11 cellular contexts compared by ENCODE assay signal in the genomic region with DNA sequence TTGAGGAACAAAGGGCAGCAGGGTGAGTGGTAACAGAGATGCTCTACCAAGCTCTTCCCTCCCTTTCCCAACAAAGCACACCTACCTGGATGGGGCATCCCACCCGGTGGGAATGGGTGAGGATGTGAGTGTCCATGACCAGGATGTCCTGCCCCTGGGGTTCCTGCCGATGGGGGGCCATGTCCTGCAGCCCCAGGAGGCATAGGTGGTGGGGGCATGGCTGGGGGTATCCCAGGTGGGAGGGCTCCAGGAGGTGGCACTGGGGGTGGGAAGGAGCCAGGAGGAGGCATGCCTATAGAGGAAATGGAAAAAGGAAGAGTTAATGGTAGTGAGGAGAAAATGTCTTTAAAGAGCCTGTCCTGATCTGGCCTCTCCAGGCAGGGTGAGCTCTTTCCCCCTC. TPM values are rescaled to one million over a fixed set of nuclear protein-coding genes. Genes with fewer than 3 reads are reported as not detected.
DNase-seq lines count a peak whose midpoint lies in the region; ATAC-seq and TF ChIP-seq lines count a peak whose summit lies in the region.
"Had no signal": no experiment of that assay in that cellular context is flagged by ENCODE, and none has a peak within 500 bp of the region (broad histone marks: within the 10 kb centered on the region; RNA-seq: fewer than 3 reads in every experiment).

No MANE protein-coding gene starts in this region.

- H3K4me3 ChIP-seq in CD8-positive, alpha-beta T cell (ENCODE audit: low read depth, low read length): no peak overlapping the region
- peak overlapping the region; percentile 96; the same call in 1 of the 2 replicates for H3K4me3 ChIP-seq in HUES6 (ENCODE audit: low read depth, low read length)
- no peak overlapping the region for H3K4me3 ChIP-seq in gastrocnemius medialis

- in situ Hi-C loops in gastrocnemius medialis (cut with MboI; ENCODE audit: low sequenced_read_pairs in 4 of 4): no loop called here

- no peak overlapping the region for H3K27ac ChIP-seq in CD8-positive, alpha-beta T cell (ENCODE audit: low read depth, low read length)
- no peak overlapping the region for H3K27ac ChIP-seq in HUES6 (ENCODE audit: low read depth, low read length)
- no peak overlapping the region for H3K27ac ChIP-seq in gastrocnemius medialis

- TF ChIP-seq CTCF in CD8-positive, alpha-beta T cell (IDR thresholded peaks at IDR 0.05): no peak
- TF ChIP-seq CTCF in gastrocnemius medialis (IDR thresholded peaks at IDR 0.05 in 4 of 5, conservative IDR thresholded peaks at IDR 0.05 in 1 of 5): no peak

- H3K36me3 Mint-ChIP-seq in CD8-positive, alpha-beta T cell: peaks cover 56% of the 10 kb centered on the region
- H3K36me3 Mint-ChIP-seq in activated naive CD8-positive, alpha-beta T cell treated with anti-CD3 and anti-CD28 coated beads, Interleukin-2, amount 50 U/mL, for 24 hours (ENCODE audit: low read depth): peaks cover 54% of the 10 kb centered on the region
- H3K36me3 Mint-ChIP-seq in natural killer cell treated with Interleukin-12 subunit alpha and Interleukin-12 subunit beta and Interleukin-15 and Interleukin-18, amount 100 ng/mL, for 72 hours: peaks cover 40% of the 10 kb centered on the region

- no peaks in the 10 kb centered on the region for H3K27me3 ChIP-seq in CD8-positive, alpha-beta T cell (ENCODE audit: insufficient read depth, low read length)
- H3K27me3 ChIP-seq in HUES6 (ENCODE audit: control insufficient read depth, insufficient read depth, low read length) (no peaks in the 10 kb centered on the region), gastrocnemius medialis (no peaks in the 10 kb centered on the region)

- DNase-seq in CD8-positive, alpha-beta T cell: no peak
- DNase-seq in activated naive CD8-positive, alpha-beta T cell treated with anti-CD3 and anti-CD28 coated beads, Interleukin-2, amount 50 U/mL, for 24 hours: no peak
- DNase-seq in natural killer cell treated with Interleukin-12 subunit alpha and Interleukin-12 subunit beta and Interleukin-15 and Interleukin-18, amount 100 ng/mL, for 72 hours (ENCODE audit: low spot score): peak; percentile 56
- DNase-seq in gastrocnemius medialis: no peak
- DNase-seq in NAMALWA (ENCODE audit: low spot score): no peak
- DNase-seq: NCI-H1436 treated with DMSO at 0.1 percent for 48 hours, NCI-H69, SIG-M5 had no signal

- no peak overlapping the region for H3K9ac ChIP-seq in HUES6 (ENCODE audit: low read length)

- CTCF ChIA-PET in CD8-positive, alpha-beta T cell (lab: Charles Lee): interaction anchor here (1.6 kb wide), 1 partner anchor 9 kb away, joined by 4 read pairs; no protein-coding TSS in a partner anchor

- intact Hi-C loops in CD8-positive, alpha-beta T cell (cut with DNase I, micrococcal nuclease): loop anchor here in 1 of 2 experiments (5.0 kb wide), 1 partner anchor 437 kb away; a partner anchor contains a TSS
- intact Hi-C loops in gastrocnemius medialis (cut with DNase I; ENCODE audit: low total_unique reads): no loop called here

- no peaks in the 10 kb centered on the region for H3K9me3 Mint-ChIP-seq in CD8-positive, alpha-beta T cell
- H3K9me3 Mint-ChIP-seq in activated naive CD8-positive, alpha-beta T cell treated with anti-CD3 and anti-CD28 coated beads, Interleukin-2, amount 50 U/mL, for 24 hours: no peaks in the 10 kb centered on the region
- H3K9me3 Mint-ChIP-seq in natural killer cell treated with Interleukin-12 subunit alpha and Interleukin-12 subunit beta and Interleukin-15 and Interleukin-18, amount 100 ng/mL, for 72 hours: no peaks in the 10 kb centered on the region

- peaks cover 34% of the 10 kb centered on the region for H3K4me1 ChIP-seq in CD8-positive, alpha-beta T cell (ENCODE audit: insufficient read depth, low read length)
- H3K4me1 ChIP-seq in HUES6 (ENCODE audit: control insufficient read depth, insufficient read depth, low read length) (peaks cover 16% of the 10 kb centered on the region), gastrocnemius medialis (peaks cover 29 to 33% of the 10 kb centered on the region in 2 donors)

- H3K9me3 ChIP-seq in CD8-positive, alpha-beta T cell (ENCODE audit: low read length): no peaks in the 10 kb centered on the region
- no peaks in the 10 kb centered on the region for H3K9me3 ChIP-seq in HUES6 (ENCODE audit: control insufficient read depth, insufficient read depth, low read depth, low read length)
- no peaks in the 10 kb centered on the region for H3K9me3 ChIP-seq in gastrocnemius medialis

- H3K36me3 ChIP-seq in CD8-positive, alpha-beta T cell (ENCODE audit: insufficient read depth, low read length): peaks cover 31% of the 10 kb centered on the region
- H3K36me3 ChIP-seq in HUES6 (ENCODE audit: control insufficient read depth, insufficient read depth, low read length): peaks cover 46% of the 10 kb centered on the region
- H3K36me3 ChIP-seq in gastrocnemius medialis: peaks cover 0 to 54% of the 10 kb centered on the region in 2 donors

- H3K27ac Mint-ChIP-seq in CD8-positive, alpha-beta T cell: no peak overlapping the region
- H3K27ac Mint-ChIP-seq in activated naive CD8-positive, alpha-beta T cell treated with anti-CD3 and anti-CD28 coated beads, Interleukin-2, amount 50 U/mL, for 24 hours: peak overlapping the region; percentile 53
- peak overlapping the region; percentile 45 to 98 for H3K27ac Mint-ChIP-seq in natural killer cell treated with Interleukin-12 subunit alpha and Interleukin-12 subunit beta and Interleukin-15 and Interleukin-18, amount 100 ng/mL, for 72 hours

- peak overlapping the region; percentile 94 for H3K4me3 Mint-ChIP-seq in CD8-positive, alpha-beta T cell
- peak overlapping the region; percentile 96 for H3K4me3 Mint-ChIP-seq in activated naive CD8-positive, alpha-beta T cell treated with anti-CD3 and anti-CD28 coated beads, Interleukin-2, amount 50 U/mL, for 24 hours
- H3K4me3 Mint-ChIP-seq in natural killer cell treated with Interleukin-12 subunit alpha and Interleukin-12 subunit beta and Interleukin-15 and Interleukin-18, amount 100 ng/mL, for 72 hours: peak overlapping the region; percentile 100

- POLR2A ChIA-PET in CD8-positive, alpha-beta T cell (lab: Charles Lee): interaction anchor here (0.5 to 2.1 kb wide), 2 partner anchors 38 to 1570 kb away, joined by 3 to 15 read pairs; a partner anchor contains a TSS

- H3K4me1 Mint-ChIP-seq in CD8-positive, alpha-beta T cell (ENCODE audit: low read depth): peaks cover 43% of the 10 kb centered on the region
- H3K4me1 Mint-ChIP-seq in activated naive CD8-positive, alpha-beta T cell treated with anti-CD3 and anti-CD28 coated beads, Interleukin-2, amount 50 U/mL, for 24 hours: peaks cover 47% of the 10 kb centered on the region
- H3K4me1 Mint-ChIP-seq in natural killer cell treated with Interleukin-12 subunit alpha and Interleukin-12 subunit beta and Interleukin-15 and Interleukin-18, amount 100 ng/mL, for 72 hours (ENCODE audit: low read depth in 2 of 2): peaks cover 40 to 55% of the 10 kb centered on the region in 2 donors

- no peaks in the 10 kb centered on the region for H3K27me3 Mint-ChIP-seq in CD8-positive, alpha-beta T cell (ENCODE audit: low read depth)
- no peaks in the 10 kb centered on the region for H3K27me3 Mint-ChIP-seq in activated naive CD8-positive, alpha-beta T cell treated with anti-CD3 and anti-CD28 coated beads, Interleukin-2, amount 50 U/mL, for 24 hours
- H3K27me3 Mint-ChIP-seq in natural killer cell treated with Interleukin-12 subunit alpha and Interleukin-12 subunit beta and Interleukin-15 and Interleukin-18, amount 100 ng/mL, for 72 hours: no peaks in the 10 kb centered on the region

- TF ChIP-seq POLR2A in gastrocnemius medialis (IDR thresholded peaks at IDR 0.05): no peak

- no peak for ATAC-seq in CD8-positive, alpha-beta T cell
- ATAC-seq in activated naive CD8-positive, alpha-beta T cell treated with anti-CD3 and anti-CD28 coated beads, Interleukin-2, amount 50 U/mL, for 24 hours: no peak
- no peak for ATAC-seq in natural killer cell treated with Interleukin-12 subunit alpha and Interleukin-12 subunit beta and Interleukin-15 and Interleukin-18, amount 100 ng/mL, for 72 hours
- ATAC-seq in gastrocnemius medialis (no peak), HG02763 (IDR thresholded peaks at IDR 0.05; ENCODE audit: unreplicated experiment) (no peak)
- ATAC-seq: esophagus mucosa had no signal

RNA-seq across cellular contexts. Expression of a gene that starts 1.9 kb away (rescaled TPM):
- 10 to 100 TPM; 52.0 to 59.1 TPM for total RNA-seq in CD8-positive, alpha-beta T cell
- total RNA-seq in natural killer cell treated with Interleukin-12 subunit alpha and Interleukin-12 subunit beta and Interleukin-15 and Interleukin-18, amount 100 ng/mL, for 72 hours: 100 to 1,000 TPM in 1 of 2 donors, 10 to 100 TPM in 1; 85.2 to 118 TPM
- total RNA-seq in gastrocnemius medialis: 10 to 100 TPM in 1 of 4 donors, 1 to 10 TPM in 3; 4.4 to 17.4 (median 8.1) TPM

RNA-seq across cellular contexts. Expression of a gene that starts 8.1 kb away (rescaled TPM):
- 1 to 10 TPM; 2.9 to 3.3 TPM for total RNA-seq in CD8-positive, alpha-beta T cell
- total RNA-seq in natural killer cell treated with Interleukin-12 subunit alpha and Interleukin-12 subunit beta and Interleukin-15 and Interleukin-18, amount 100 ng/mL, for 72 hours: 1 to 10 TPM; 1.4 to 7.4 TPM
- total RNA-seq in gastrocnemius medialis: under 1 TPM; 0.12 to 0.56 (median 0.30) TPM

RNA-seq across cellular contexts. Expression of a gene that starts 10.9 kb away (rescaled TPM):
- under 1 TPM in 1 of 2 experiments, not detected in 1; 0.14 TPM for total RNA-seq in CD8-positive, alpha-beta T cell
- total RNA-seq in natural killer cell treated with Interleukin-12 subunit alpha and Interleukin-12 subunit beta and Interleukin-15 and Interleukin-18, amount 100 ng/mL, for 72 hours: 1 to 10 TPM; 2.6 to 5.6 TPM
- 1 to 10 TPM; 1.2 to 4.6 (median 3.5) TPM for total RNA-seq in gastrocnemius medialis

RNA-seq across cellular contexts. Expression of a gene that starts 26.4 kb away (rescaled TPM):
- total RNA-seq in CD8-positive, alpha-beta T cell: 1 to 10 TPM; 3.3 to 4.0 TPM
- total RNA-seq in natural killer cell treated with Interleukin-12 subunit alpha and Interleukin-12 subunit beta and Interleukin-15 and Interleukin-18, amount 100 ng/mL, for 72 hours: 10 to 100 TPM; 13.9 to 16.2 TPM
- 10 to 100 TPM; 17.0 to 35.4 (median 28.7) TPM for total RNA-seq in gastrocnemius medialis
